ENCODE assay signal across 8 cellular contexts in the genomic region with DNA sequence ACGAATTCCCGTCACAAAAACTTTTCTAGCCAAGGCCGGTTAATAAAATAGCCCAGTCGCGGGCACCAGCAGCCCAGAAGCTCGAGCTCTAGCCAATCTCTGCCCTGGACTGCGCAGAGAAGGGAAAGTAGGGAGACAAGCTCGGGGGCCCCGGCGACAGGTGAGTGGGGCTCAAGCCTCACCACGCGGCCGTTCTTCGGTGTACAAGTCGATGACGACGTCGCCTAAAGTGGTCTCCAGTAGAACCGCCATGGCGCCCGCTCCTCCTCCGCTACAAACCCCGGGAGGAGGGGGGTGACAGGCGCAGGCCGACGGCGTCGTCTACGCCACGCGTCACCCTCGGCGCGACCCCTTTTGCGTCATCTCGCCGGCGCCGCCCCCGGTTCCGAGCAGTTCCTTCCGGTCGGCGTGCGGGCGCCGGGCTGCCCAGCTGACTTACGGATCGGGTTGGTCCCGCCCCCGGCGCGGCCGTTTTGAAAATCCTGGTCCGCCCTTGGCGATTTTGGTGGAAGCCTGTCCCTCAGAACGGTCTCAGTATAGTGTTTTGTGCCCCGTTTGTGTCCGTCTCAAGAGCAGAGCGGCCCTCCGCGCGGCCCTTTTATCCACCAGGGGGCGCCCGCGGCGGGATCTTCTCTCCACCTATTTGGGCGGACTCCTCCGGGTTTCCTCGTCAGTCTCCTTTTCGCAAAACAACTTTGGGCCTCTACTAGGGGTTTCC. TPM values are rescaled to one million over a fixed set of nuclear protein-coding genes. Genes with fewer than 3 reads are reported as not detected.
DNase-seq lines count a peak whose midpoint lies in the region; ATAC-seq and TF ChIP-seq lines count a peak whose summit lies in the region.

A gene with protein sequence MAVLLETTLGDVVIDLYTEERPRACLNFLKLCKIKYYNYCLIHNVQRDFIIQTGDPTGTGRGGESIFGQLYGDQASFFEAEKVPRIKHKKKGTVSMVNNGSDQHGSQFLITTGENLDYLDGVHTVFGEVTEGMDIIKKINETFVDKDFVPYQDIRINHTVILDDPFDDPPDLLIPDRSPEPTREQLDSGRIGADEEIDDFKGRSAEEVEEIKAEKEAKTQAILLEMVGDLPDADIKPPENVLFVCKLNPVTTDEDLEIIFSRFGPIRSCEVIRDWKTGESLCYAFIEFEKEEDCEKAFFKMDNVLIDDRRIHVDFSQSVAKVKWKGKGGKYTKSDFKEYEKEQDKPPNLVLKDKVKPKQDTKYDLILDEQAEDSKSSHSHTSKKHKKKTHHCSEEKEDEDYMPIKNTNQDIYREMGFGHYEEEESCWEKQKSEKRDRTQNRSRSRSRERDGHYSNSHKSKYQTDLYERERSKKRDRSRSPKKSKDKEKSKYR (minus strand): TSS at position 290 of the 718 bp plus-strand sequence. CDS start 38 bp downstream, at position 252.

- peak within 1 kb of the TSS; percentile 92 for H2AFZ ChIP-seq in osteoblast (ENCODE audit: low read length)

- H3K27me3 ChIP-seq in osteoblast (ENCODE audit: insufficient read depth, low read length) (peaks cover 2% of the 10 kb centered on the region), thoracic aorta (replicated peaks; ENCODE audit: insufficient read depth) (no peaks in the 10 kb centered on the region)

- peak within 1 kb of the TSS; percentile 96 for H3K4me2 ChIP-seq in osteoblast (ENCODE audit: insufficient read depth, low read length)

- DNase-seq in GM10266 (ENCODE audit: extremely low spot score) (peak; percentile 87), NB4 (ENCODE audit: low read depth) (peak; percentile 97), glomerular endothelial cell (ENCODE audit: extremely low read depth, low read depth, low spot score) (peak; percentile 36), osteoblast (ENCODE audit: insufficient read length, low spot score, missing footprints) (peak; percentile 97), thoracic aorta (ENCODE audit: low spot score) (peak; percentile 81)
- peak; percentile 96 for DNase-seq in activated naive CD4-positive, alpha-beta T cell treated with anti-CD3 and anti-CD28 coated beads, Interleukin-2, amount 50 U/mL, for 72 hours (ENCODE audit: low spot score in 2 of 2)

- H3K79me2 ChIP-seq in osteoblast (ENCODE audit: insufficient read depth, low read length): peaks cover 47% of the 10 kb centered on the region

- peaks cover 13% of the 10 kb centered on the region for H3K4me1 ChIP-seq in osteoblast (ENCODE audit: insufficient read depth, low read length)
- peaks cover 13 to 29% of the 10 kb centered on the region in 2 donors for H3K4me1 ChIP-seq in thoracic aorta (ENCODE audit: control insufficient read depth in 1 of 2, low read depth in 2 of 2)

- TF ChIP-seq CTCF in GM10266 (IDR thresholded peaks at IDR 0.05; ENCODE audit: control insufficient read depth, insufficient read depth, low read depth, missing control alignments) (peak; percentile 76), NB4 (IDR thresholded peaks at IDR 0.05; ENCODE audit: low read depth, low read length) (peak; percentile 81), osteoblast (IDR thresholded peaks at IDR 0.05; ENCODE audit: extremely low read depth, low read depth, low read length) (peak; percentile 67), thoracic aorta (IDR thresholded peaks at IDR 0.05) (peak; percentile 65)

- peak within 1 kb of the TSS; percentile 100 for H3K27ac ChIP-seq in osteoblast (ENCODE audit: low read depth, low read length)
- H3K27ac ChIP-seq in thoracic aorta: peak within 1 kb of the TSS; percentile 93 to 97

- TF ChIP-seq POLR2A in NB4 (IDR thresholded peaks at IDR 0.05; ENCODE audit: extremely low read depth, insufficient read length): peak; percentile 86

- peaks cover 8 to 19% of the 10 kb centered on the region in 2 donors for H3K36me3 Mint-ChIP-seq in activated naive CD4-positive, alpha-beta T cell treated with anti-CD3 and anti-CD28 coated beads, Interleukin-2, amount 50 U/mL, for 72 hours

- no peaks in the 10 kb centered on the region for H3K9me3 ChIP-seq in osteoblast (ENCODE audit: low read depth, low read length)
- H3K9me3 ChIP-seq in thoracic aorta: no peaks in the 10 kb centered on the region

- ATAC-seq in HG02571 (IDR thresholded peaks at IDR 0.05; ENCODE audit: unreplicated experiment) (peak; percentile 88), SK-N-SH treated with all-trans-retinoic acid at 6 μM for 48 hours (peak; percentile 92), thoracic aorta (ENCODE audit: insufficient number of reproducible peaks, low FRiP score, low read depth) (peak; percentile 96)
- ATAC-seq in activated naive CD4-positive, alpha-beta T cell treated with anti-CD3 and anti-CD28 coated beads, Interleukin-2, amount 50 U/mL, for 72 hours: peak; percentile 96 to 97

- no peaks in the 10 kb centered on the region for H3K9me3 Mint-ChIP-seq in activated naive CD4-positive, alpha-beta T cell treated with anti-CD3 and anti-CD28 coated beads, Interleukin-2, amount 50 U/mL, for 72 hours

- peak within 1 kb of the TSS; percentile 100 for H3K27ac Mint-ChIP-seq in activated naive CD4-positive, alpha-beta T cell treated with anti-CD3 and anti-CD28 coated beads, Interleukin-2, amount 50 U/mL, for 72 hours

- peaks cover 24% of the 10 kb centered on the region for H4K20me1 ChIP-seq in osteoblast (ENCODE audit: insufficient read depth, low read length)

- H3K4me3 ChIP-seq in NB4 (ENCODE audit: low read depth, low read length) (peak within 1 kb of the TSS; percentile 79), osteoblast (ENCODE audit: insufficient read depth, low read length) (peak within 1 kb of the TSS; percentile 97), thoracic aorta (peak within 1 kb of the TSS; percentile 85)

- H3K36me3 ChIP-seq in osteoblast (ENCODE audit: insufficient read depth, low read length): no peaks in the 10 kb centered on the region
- no peaks in the 10 kb centered on the region for H3K36me3 ChIP-seq in thoracic aorta

TF ChIP-seq in SK-N-SH treated with all-trans-retinoic acid at 6 μM for 48 hours, 23 proteins besides CTCF, POLR2A, EP300 and RAD21:
- TF ChIP-seq ZFP3 (CRISPR knock-in tag; IDR thresholded peaks at IDR 0.05): no peak
- no peak for TF ChIP-seq TCF4 (CRISPR knock-in tag; IDR thresholded peaks at IDR 0.05; ENCODE audit: borderline replicate concordance)
- TF ChIP-seq, protein P1, sequence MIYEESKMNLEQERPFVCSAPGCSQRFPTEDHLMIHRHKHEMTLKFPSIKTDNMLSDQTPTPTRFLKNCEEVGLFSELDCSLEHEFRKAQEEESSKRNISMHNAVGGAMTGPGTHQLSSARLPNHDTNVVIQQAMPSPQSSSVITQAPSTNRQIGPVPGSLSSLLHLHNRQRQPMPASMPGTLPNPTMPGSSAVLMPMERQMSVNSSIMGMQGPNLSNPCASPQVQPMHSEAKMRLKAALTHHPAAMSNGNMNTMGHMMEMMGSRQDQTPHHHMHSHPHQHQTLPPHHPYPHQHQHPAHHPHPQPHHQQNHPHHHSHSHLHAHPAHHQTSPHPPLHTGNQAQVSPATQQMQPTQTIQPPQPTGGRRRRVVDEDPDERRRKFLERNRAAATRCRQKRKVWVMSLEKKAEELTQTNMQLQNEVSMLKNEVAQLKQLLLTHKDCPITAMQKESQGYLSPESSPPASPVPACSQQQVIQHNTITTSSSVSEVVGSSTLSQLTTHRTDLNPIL (CRISPR knock-in tag; IDR thresholded peaks at IDR 0.05; ENCODE audit: low read depth): no peak
- TF ChIP-seq ARNTL (CRISPR knock-in tag; IDR thresholded peaks at IDR 0.05; ENCODE audit: borderline replicate concordance, low read depth): no peak
- TF ChIP-seq TOX (CRISPR knock-in tag; IDR thresholded peaks at IDR 0.05; ENCODE audit: borderline replicate concordance): no peak
- TF ChIP-seq ESRRG (CRISPR knock-in tag; IDR thresholded peaks at IDR 0.05): no peak
- no peak for TF ChIP-seq ZFP30 (CRISPR knock-in tag; IDR thresholded peaks at IDR 0.05)
- no peak for TF ChIP-seq ZNF565 (CRISPR knock-in tag; conservative IDR thresholded peaks at IDR 0.05; ENCODE audit: low read depth)

RNA-seq across cellular contexts. Expression of the gene that starts here (rescaled TPM):
- total RNA-seq in activated naive CD4-positive, alpha-beta T cell treated with anti-CD3 and anti-CD28 coated beads, Interleukin-2, amount 50 U/mL, for 72 hours: 10 to 100 TPM; 21.9 to 29.3 TPM
- 21.6 and 27.6 TPM in 2 replicates for total RNA-seq in glomerular endothelial cell
- 33.3 and 34.5 TPM in 2 replicates for total RNA-seq in osteoblast
- 10 to 100 TPM; 20.2 to 33.8 TPM for total RNA-seq in thoracic aorta

Comparison
In these comparisons a context has a peak if more than half of its experiments do, and no peak if none do; other contexts are left out.
1. Peak in every context shown above with its lines: DNase-seq, ATAC-seq, H3K4me3 ChIP-seq and H3K27ac ChIP-seq.
2. DNase-seq: peak in every context shown above with its lines; median percentile 97 in NB4; 97 in osteoblast; 96 in activated naive CD4-positive, alpha-beta T cell treated with anti-CD3 and anti-CD28 coated beads, Interleukin-2, amount 50 U/mL, for 72 hours; 87 in GM10266; 81 in thoracic aorta; 36 in glomerular endothelial cell.